ENCODE assay signal across 23 cellular contexts in genomic region chr3:71002298-71002697, GRCh38.
DNase-seq lines count a peak whose midpoint lies in the region; ATAC-seq and TF ChIP-seq lines count a peak whose summit lies in the region.
"Had no signal": no experiment of that assay in that cellular context is flagged by ENCODE, and none has a peak within 500 bp of the region (broad histone marks: within the 10 kb centered on the region; RNA-seq: fewer than 3 reads in every experiment).

No MANE protein-coding gene starts in this region.

- no peak overlapping the region for H3K4me3 ChIP-seq in left ventricle myocardium inferior
- H3K4me3 ChIP-seq: A549, upper lobe of left lung had no signal

- peaks cover 25% of the 10 kb centered on the region for H3K36me3 Mint-ChIP-seq in activated naive CD4-positive, alpha-beta T cell treated with anti-CD3 and anti-CD28 coated beads, Interleukin-2, amount 50 U/mL, for 24 hours
- peaks cover 11% of the 10 kb centered on the region for H3K36me3 Mint-ChIP-seq in activated naive CD4-positive, alpha-beta T cell treated with anti-CD3 and anti-CD28 coated beads for 36 hours (ENCODE audit: low read depth)
- peaks cover 80% of the 10 kb centered on the region for H3K36me3 Mint-ChIP-seq in activated B cell treated with CpG ODN at 0.5 μM for 24 hours (ENCODE audit: low read depth)
- H3K36me3 Mint-ChIP-seq in memory B cell: peaks cover 12% of the 10 kb centered on the region
- peaks cover 25% of the 10 kb centered on the region for H3K36me3 Mint-ChIP-seq in type B pancreatic cell

- peak overlapping the region; percentile 13 for H3K4me3 Mint-ChIP-seq in activated naive CD4-positive, alpha-beta T cell treated with anti-CD3 and anti-CD28 coated beads, Interleukin-2, amount 50 U/mL, for 24 hours
- H3K4me3 Mint-ChIP-seq in activated naive CD4-positive, alpha-beta T cell treated with anti-CD3 and anti-CD28 coated beads for 36 hours: no peak overlapping the region
- H3K4me3 Mint-ChIP-seq in activated B cell treated with CpG ODN at 0.5 μM for 24 hours (no peak overlapping the region), memory B cell (no peak overlapping the region), type B pancreatic cell (no peak overlapping the region)
- H3K4me3 Mint-ChIP-seq: neural crest cell had no signal

- intact Hi-C loops in activated naive CD4-positive, alpha-beta T cell treated with anti-CD3 and anti-CD28 coated beads for 36 hours (cut with micrococcal nuclease): no loop called here
- intact Hi-C loops in activated B cell treated with CpG ODN at 0.5 μM for 24 hours (cut with micrococcal nuclease): loop anchor here (10.0 kb wide), 1 partner anchor 447 kb away; no protein-coding TSS in a partner anchor
- intact Hi-C loops in left ventricle myocardium inferior (cut with micrococcal nuclease): no loop called here

- peaks cover 77% of the 10 kb centered on the region for H3K4me1 Mint-ChIP-seq in activated naive CD4-positive, alpha-beta T cell treated with anti-CD3 and anti-CD28 coated beads, Interleukin-2, amount 50 U/mL, for 24 hours
- H3K4me1 Mint-ChIP-seq in activated naive CD4-positive, alpha-beta T cell treated with anti-CD3 and anti-CD28 coated beads for 36 hours (ENCODE audit: low read depth): peaks cover 58% of the 10 kb centered on the region
- H3K4me1 Mint-ChIP-seq in activated B cell treated with CpG ODN at 0.5 μM for 24 hours: peaks cover 47% of the 10 kb centered on the region
- peaks cover 26% of the 10 kb centered on the region for H3K4me1 Mint-ChIP-seq in memory B cell
- H3K4me1 Mint-ChIP-seq in type B pancreatic cell (ENCODE audit: unreplicated experiment): peaks cover 38% of the 10 kb centered on the region

- H3K27ac ChIP-seq in left ventricle myocardium inferior (replicated peaks): no peak overlapping the region
- H3K27ac ChIP-seq: A549 had no signal

- H3K9me3 Mint-ChIP-seq in activated naive CD4-positive, alpha-beta T cell treated with anti-CD3 and anti-CD28 coated beads, Interleukin-2, amount 50 U/mL, for 24 hours: no peaks in the 10 kb centered on the region
- H3K9me3 Mint-ChIP-seq in activated naive CD4-positive, alpha-beta T cell treated with anti-CD3 and anti-CD28 coated beads for 36 hours: no peaks in the 10 kb centered on the region
- H3K9me3 Mint-ChIP-seq in activated B cell treated with CpG ODN at 0.5 μM for 24 hours: no peaks in the 10 kb centered on the region
- H3K9me3 Mint-ChIP-seq in memory B cell: no peaks in the 10 kb centered on the region
- H3K9me3 Mint-ChIP-seq in type B pancreatic cell: no peaks in the 10 kb centered on the region
- H3K9me3 Mint-ChIP-seq: neural crest cell had no signal

- ATAC-seq in activated B cell treated with CpG ODN at 0.5 μM for 24 hours (ENCODE audit: low read depth) (no peak), memory B cell (ENCODE audit: low read depth) (no peak)
- ATAC-seq: A549; activated CD4-positive, CD25-positive, alpha-beta regulatory T cell treated with anti-CD3 and anti-CD28 coated beads, Interleukin-2, amount 50 U/mL, for 24 hours; left lobe of liver; Panc1 had no signal

- CTCF ChIA-PET in activated naive CD4-positive, alpha-beta T cell treated with anti-CD3 and anti-CD28 coated beads for 36 hours (lab: Charles Lee): interaction anchor here (1.0 to 1.1 kb wide), 2 partner anchors 21 to 584 kb away, joined by 3 read pairs; no protein-coding TSS in a partner anchor
- CTCF ChIA-PET in activated B cell treated with CpG ODN at 0.5 μM for 24 hours (lab: Charles Lee): no interaction called here

- no peaks in the 10 kb centered on the region for H3K27me3 ChIP-seq in left ventricle myocardium inferior (ENCODE audit: low read depth)
- H3K27me3 ChIP-seq: upper lobe of left lung had no signal

- TF ChIP-seq CTCF in activated B cell treated with CpG ODN at 0.5 μM for 24 hours (IDR thresholded peaks at IDR 0.05) (no peak), type B pancreatic cell (conservative IDR thresholded peaks at IDR 0.05) (no peak), left ventricle myocardium inferior (IDR thresholded peaks at IDR 0.05; ENCODE audit: borderline replicate concordance) (no peak)

- peaks cover 36% of the 10 kb centered on the region for H3K36me3 ChIP-seq in left ventricle myocardium inferior

- H3K27ac Mint-ChIP-seq in activated naive CD4-positive, alpha-beta T cell treated with anti-CD3 and anti-CD28 coated beads, Interleukin-2, amount 50 U/mL, for 24 hours: peak overlapping the region; percentile 82
- H3K27ac Mint-ChIP-seq in activated naive CD4-positive, alpha-beta T cell treated with anti-CD3 and anti-CD28 coated beads for 36 hours: no peak overlapping the region
- peak overlapping the region; percentile 1 for H3K27ac Mint-ChIP-seq in activated B cell treated with CpG ODN at 0.5 μM for 24 hours
- peak overlapping the region; percentile 67 for H3K27ac Mint-ChIP-seq in memory B cell
- H3K27ac Mint-ChIP-seq in type B pancreatic cell: peak overlapping the region; percentile 24

- POLR2A ChIA-PET in activated B cell treated with CpG ODN at 0.5 μM for 24 hours (lab: Charles Lee): interaction anchor here (0.5 kb wide), 1 partner anchor 9 kb away, joined by 3 read pairs; no protein-coding TSS in a partner anchor

- no peaks in the 10 kb centered on the region for H3K9me3 ChIP-seq in left ventricle myocardium inferior (replicated peaks)
- H3K9me3 ChIP-seq: A549, upper lobe of left lung had no signal

- H3K27me3 Mint-ChIP-seq in activated naive CD4-positive, alpha-beta T cell treated with anti-CD3 and anti-CD28 coated beads, Interleukin-2, amount 50 U/mL, for 24 hours: no peaks in the 10 kb centered on the region
- no peaks in the 10 kb centered on the region for H3K27me3 Mint-ChIP-seq in activated naive CD4-positive, alpha-beta T cell treated with anti-CD3 and anti-CD28 coated beads for 36 hours (ENCODE audit: low read depth)
- H3K27me3 Mint-ChIP-seq in activated B cell treated with CpG ODN at 0.5 μM for 24 hours (no peaks in the 10 kb centered on the region), memory B cell (no peaks in the 10 kb centered on the region), type B pancreatic cell (no peaks in the 10 kb centered on the region)

- DNase-seq in activated naive CD4-positive, alpha-beta T cell treated with anti-CD3 and anti-CD28 coated beads for 36 hours: no peak
- DNase-seq in activated B cell treated with CpG ODN at 0.5 μM for 24 hours: no peak
- no peak for DNase-seq in memory B cell (ENCODE audit: low spot score in 2 of 2)
- no peak for DNase-seq in type B pancreatic cell (ENCODE audit: extremely low spot score, unreplicated experiment)
- no peak for DNase-seq in OCI-M2 (lab: John Stamatoyannopoulos, UW; ENCODE audit: unreplicated experiment)
- DNase-seq in left ventricle myocardium inferior: no peak
- DNase-seq in NOMO-1 treated with dmso at 0.1 percent for 144 hours (lab: John Stamatoyannopoulos, UW; ENCODE audit: unreplicated experiment): no peak
- DNase-seq: amniotic stem cell; effector CD8-positive, alpha-beta T cell; GOT3; KG1; NCI-H1436 treated with DMSO at 0.1 percent for 48 hours; NCI-H2107; NCI-H446; posterior cingulate gyrus; SIG-M5; upper lobe of left lung had no signal

- peaks cover 57% of the 10 kb centered on the region for H3K4me1 ChIP-seq in left ventricle myocardium inferior
